1 cellular context compared by ENCODE assay signal in the genomic region with DNA sequence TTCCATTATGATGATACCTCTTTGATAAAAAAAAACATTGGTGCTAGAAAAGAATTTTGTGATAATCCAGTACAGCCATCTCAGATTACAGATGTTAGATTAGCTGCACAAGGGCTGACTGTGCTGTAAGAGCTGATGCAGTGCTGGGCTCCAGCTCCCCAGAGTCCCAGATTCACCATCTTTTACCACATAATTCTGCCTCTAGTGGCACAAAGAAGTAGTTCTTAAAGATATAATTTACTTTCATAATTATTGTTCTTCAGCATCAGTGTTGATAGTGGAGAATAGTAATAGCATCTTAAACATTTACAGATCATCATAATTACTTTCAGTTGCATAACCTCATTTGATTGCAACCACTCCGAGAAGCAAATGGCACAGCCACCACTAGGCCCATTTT.
TF ChIP-seq lines count a peak whose summit lies in the region.

No MANE protein-coding gene starts in this region.

TF ChIP-seq in IMR-90, 13 proteins besides CTCF, POLR2A, EP300 and RAD21:
- TF ChIP-seq BHLHE40 (IDR thresholded peaks at IDR 0.05; ENCODE audit: low read depth, low read length): no peak
- TF ChIP-seq, protein P1, sequence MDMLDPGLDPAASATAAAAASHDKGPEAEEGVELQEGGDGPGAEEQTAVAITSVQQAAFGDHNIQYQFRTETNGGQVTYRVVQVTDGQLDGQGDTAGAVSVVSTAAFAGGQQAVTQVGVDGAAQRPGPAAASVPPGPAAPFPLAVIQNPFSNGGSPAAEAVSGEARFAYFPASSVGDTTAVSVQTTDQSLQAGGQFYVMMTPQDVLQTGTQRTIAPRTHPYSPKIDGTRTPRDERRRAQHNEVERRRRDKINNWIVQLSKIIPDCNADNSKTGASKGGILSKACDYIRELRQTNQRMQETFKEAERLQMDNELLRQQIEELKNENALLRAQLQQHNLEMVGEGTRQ (IDR thresholded peaks at IDR 0.05; ENCODE audit: low read depth, low read length): no peak
- TF ChIP-seq CEBPB (IDR thresholded peaks at IDR 0.05; ENCODE audit: low read depth, low read length): no peak
- TF ChIP-seq FOS (IDR thresholded peaks at IDR 0.05; ENCODE audit: low read depth, low read length): no peak
- no peak for TF ChIP-seq CHD1 (IDR thresholded peaks at IDR 0.05; ENCODE audit: low read depth, low read length)
- no peak for TF ChIP-seq RFX5 (IDR thresholded peaks at IDR 0.05; ENCODE audit: low read depth, low read length)
- TF ChIP-seq SMC3 (IDR thresholded peaks at IDR 0.05; ENCODE audit: low read depth, low read length): no peak
- TF ChIP-seq NFE2L2 (IDR thresholded peaks at IDR 0.05; ENCODE audit: low read depth, low read length): no peak
- no peak for TF ChIP-seq MAZ (IDR thresholded peaks at IDR 0.05; ENCODE audit: borderline replicate concordance, low read depth, low read length)
- TF ChIP-seq, protein P2, sequence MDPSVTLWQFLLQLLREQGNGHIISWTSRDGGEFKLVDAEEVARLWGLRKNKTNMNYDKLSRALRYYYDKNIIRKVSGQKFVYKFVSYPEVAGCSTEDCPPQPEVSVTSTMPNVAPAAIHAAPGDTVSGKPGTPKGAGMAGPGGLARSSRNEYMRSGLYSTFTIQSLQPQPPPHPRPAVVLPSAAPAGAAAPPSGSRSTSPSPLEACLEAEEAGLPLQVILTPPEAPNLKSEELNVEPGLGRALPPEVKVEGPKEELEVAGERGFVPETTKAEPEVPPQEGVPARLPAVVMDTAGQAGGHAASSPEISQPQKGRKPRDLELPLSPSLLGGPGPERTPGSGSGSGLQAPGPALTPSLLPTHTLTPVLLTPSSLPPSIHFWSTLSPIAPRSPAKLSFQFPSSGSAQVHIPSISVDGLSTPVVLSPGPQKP (IDR thresholded peaks at IDR 0.05; ENCODE audit: borderline replicate concordance, low read depth, low read length): no peak
- no peak for TF ChIP-seq MXI1 (IDR thresholded peaks at IDR 0.05; ENCODE audit: borderline replicate concordance, low read depth, low read length)
